In genomic region chr18:70334728-70335329, GRCh38 we compare ENCODE assay signal across 1 cellular context.
TF ChIP-seq lines count a peak whose summit lies in the region.

No MANE protein-coding gene starts in this region.

TF ChIP-seq in HepG2, 621 proteins besides CTCF, POLR2A, EP300 and RAD21 (continued from another document and continues in another):
- TF ChIP-seq, protein P1, sequence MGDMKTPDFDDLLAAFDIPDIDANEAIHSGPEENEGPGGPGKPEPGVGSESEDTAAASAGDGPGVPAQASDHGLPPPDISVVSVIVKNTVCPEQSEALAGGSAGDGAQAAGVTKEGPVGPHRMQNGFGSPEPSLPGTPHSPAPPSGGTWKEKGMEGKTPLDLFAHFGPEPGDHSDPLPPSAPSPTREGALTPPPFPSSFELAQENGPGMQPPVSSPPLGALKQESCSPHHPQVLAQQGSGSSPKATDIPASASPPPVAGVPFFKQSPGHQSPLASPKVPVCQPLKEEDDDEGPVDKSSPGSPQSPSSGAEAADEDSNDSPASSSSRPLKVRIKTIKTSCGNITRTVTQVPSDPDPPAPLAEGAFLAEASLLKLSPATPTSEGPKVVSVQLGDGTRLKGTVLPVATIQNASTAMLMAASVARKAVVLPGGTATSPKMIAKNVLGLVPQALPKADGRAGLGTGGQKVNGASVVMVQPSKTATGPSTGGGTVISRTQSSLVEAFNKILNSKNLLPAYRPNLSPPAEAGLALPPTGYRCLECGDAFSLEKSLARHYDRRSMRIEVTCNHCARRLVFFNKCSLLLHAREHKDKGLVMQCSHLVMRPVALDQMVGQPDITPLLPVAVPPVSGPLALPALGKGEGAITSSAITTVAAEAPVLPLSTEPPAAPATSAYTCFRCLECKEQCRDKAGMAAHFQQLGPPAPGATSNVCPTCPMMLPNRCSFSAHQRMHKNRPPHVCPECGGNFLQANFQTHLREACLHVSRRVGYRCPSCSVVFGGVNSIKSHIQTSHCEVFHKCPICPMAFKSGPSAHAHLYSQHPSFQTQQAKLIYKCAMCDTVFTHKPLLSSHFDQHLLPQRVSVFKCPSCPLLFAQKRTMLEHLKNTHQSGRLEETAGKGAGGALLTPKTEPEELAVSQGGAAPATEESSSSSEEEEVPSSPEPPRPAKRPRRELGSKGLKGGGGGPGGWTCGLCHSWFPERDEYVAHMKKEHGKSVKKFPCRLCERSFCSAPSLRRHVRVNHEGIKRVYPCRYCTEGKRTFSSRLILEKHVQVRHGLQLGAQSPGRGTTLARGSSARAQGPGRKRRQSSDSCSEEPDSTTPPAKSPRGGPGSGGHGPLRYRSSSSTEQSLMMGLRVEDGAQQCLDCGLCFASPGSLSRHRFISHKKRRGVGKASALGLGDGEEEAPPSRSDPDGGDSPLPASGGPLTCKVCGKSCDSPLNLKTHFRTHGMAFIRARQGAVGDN (CRISPR knock-in tag; IDR thresholded peaks at IDR 0.05), result no peak
- 0 out of 2 replicates have a peak, but pooled peaks have one; percentile 52 for TF ChIP-seq MED13 (CRISPR knock-in tag; IDR thresholded peaks at IDR 0.05)
- TF ChIP-seq FOSL2 (CRISPR knock-in tag; IDR thresholded peaks at IDR 0.05), result peak; percentile 83
- no peak for TF ChIP-seq ZNF569 (CRISPR knock-in tag; IDR thresholded peaks at IDR 0.05; ENCODE audit: borderline replicate concordance)
- TF ChIP-seq HOMEZ (CRISPR knock-in tag; IDR thresholded peaks at IDR 0.05; ENCODE audit: low read depth), result peak; percentile 81; the same call in 1 of the 2 replicates
- no peak for TF ChIP-seq ZFP37 (CRISPR knock-in tag; IDR thresholded peaks at IDR 0.05; ENCODE audit: borderline replicate concordance)
- TF ChIP-seq BCL6 (CRISPR knock-in tag; IDR thresholded peaks at IDR 0.05), result peak; percentile 72
- TF ChIP-seq ZMYM3 (CRISPR knock-in tag; IDR thresholded peaks at IDR 0.05), result 0 out of 2 replicates have a peak, but pooled peaks have one; percentile 26
- peak; percentile 82; the same call in 1 of the 2 replicates for TF ChIP-seq FOXJ3 (CRISPR knock-in tag; IDR thresholded peaks at IDR 0.05; ENCODE audit: borderline replicate concordance)
- TF ChIP-seq ARID3A (IDR thresholded peaks at IDR 0.05; ENCODE audit: low read depth, low read length), result peak; percentile 90
- peak; percentile 33; the same call in 1 of the 2 replicates for TF ChIP-seq PHF8 (CRISPR knock-in tag; IDR thresholded peaks at IDR 0.05)
- TF ChIP-seq, protein P2, sequence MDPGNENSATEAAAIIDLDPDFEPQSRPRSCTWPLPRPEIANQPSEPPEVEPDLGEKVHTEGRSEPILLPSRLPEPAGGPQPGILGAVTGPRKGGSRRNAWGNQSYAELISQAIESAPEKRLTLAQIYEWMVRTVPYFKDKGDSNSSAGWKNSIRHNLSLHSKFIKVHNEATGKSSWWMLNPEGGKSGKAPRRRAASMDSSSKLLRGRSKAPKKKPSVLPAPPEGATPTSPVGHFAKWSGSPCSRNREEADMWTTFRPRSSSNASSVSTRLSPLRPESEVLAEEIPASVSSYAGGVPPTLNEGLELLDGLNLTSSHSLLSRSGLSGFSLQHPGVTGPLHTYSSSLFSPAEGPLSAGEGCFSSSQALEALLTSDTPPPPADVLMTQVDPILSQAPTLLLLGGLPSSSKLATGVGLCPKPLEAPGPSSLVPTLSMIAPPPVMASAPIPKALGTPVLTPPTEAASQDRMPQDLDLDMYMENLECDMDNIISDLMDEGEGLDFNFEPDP (CRISPR knock-in tag; conservative IDR thresholded peaks at IDR 0.05), result no peak
- TF ChIP-seq SNAPC5 (CRISPR knock-in tag; IDR thresholded peaks at IDR 0.05; ENCODE audit: borderline replicate concordance), result no peak
- peak; percentile 82; the same call in 1 of the 2 replicates for TF ChIP-seq CREM (IDR thresholded peaks at IDR 0.05)
- no peak for TF ChIP-seq CREM (CRISPR knock-in tag; IDR thresholded peaks at IDR 0.05)
- no peak for TF ChIP-seq ZNF18 (CRISPR knock-in tag; IDR thresholded peaks at IDR 0.05; ENCODE audit: insufficient replicate concordance)
- no peak for TF ChIP-seq CHCHD3 (CRISPR knock-in tag; IDR thresholded peaks at IDR 0.05)
- peak; percentile 72; the same call in 1 of the 2 replicates for TF ChIP-seq ZBED4 (CRISPR knock-in tag; IDR thresholded peaks at IDR 0.05; ENCODE audit: borderline replicate concordance)
- TF ChIP-seq FOXA1 (IDR thresholded peaks at IDR 0.05), result peak; percentile 77
- TF ChIP-seq FOXA1 (CRISPR knock-in tag; IDR thresholded peaks at IDR 0.05), result peak; percentile 85
- TF ChIP-seq ZBTB20 (CRISPR knock-in tag; IDR thresholded peaks at IDR 0.05; ENCODE audit: borderline replicate concordance, low read depth), result no peak
- TF ChIP-seq, protein P3, sequence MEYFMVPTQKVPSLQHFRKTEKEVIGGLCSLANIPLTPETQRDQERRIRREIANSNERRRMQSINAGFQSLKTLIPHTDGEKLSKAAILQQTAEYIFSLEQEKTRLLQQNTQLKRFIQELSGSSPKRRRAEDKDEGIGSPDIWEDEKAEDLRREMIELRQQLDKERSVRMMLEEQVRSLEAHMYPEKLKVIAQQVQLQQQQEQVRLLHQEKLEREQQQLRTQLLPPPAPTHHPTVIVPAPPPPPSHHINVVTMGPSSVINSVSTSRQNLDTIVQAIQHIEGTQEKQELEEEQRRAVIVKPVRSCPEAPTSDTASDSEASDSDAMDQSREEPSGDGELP (IDR thresholded peaks at IDR 0.05; ENCODE audit: borderline replicate concordance, low read depth), result peak; percentile 87
- peak; percentile 82; the same call in 1 of the 2 replicates for TF ChIP-seq KLF6 (CRISPR knock-in tag; IDR thresholded peaks at IDR 0.05)
- TF ChIP-seq ZNF703 (CRISPR knock-in tag; IDR thresholded peaks at IDR 0.05; ENCODE audit: borderline replicate concordance), result no peak
- TF ChIP-seq ONECUT2 (CRISPR knock-in tag; IDR thresholded peaks at IDR 0.05), result peak; percentile 77
- TF ChIP-seq, protein P4, sequence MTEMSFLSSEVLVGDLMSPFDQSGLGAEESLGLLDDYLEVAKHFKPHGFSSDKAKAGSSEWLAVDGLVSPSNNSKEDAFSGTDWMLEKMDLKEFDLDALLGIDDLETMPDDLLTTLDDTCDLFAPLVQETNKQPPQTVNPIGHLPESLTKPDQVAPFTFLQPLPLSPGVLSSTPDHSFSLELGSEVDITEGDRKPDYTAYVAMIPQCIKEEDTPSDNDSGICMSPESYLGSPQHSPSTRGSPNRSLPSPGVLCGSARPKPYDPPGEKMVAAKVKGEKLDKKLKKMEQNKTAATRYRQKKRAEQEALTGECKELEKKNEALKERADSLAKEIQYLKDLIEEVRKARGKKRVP (CRISPR knock-in tag; IDR thresholded peaks at IDR 0.05), result peak in 1 of 2 experiments; percentile 84; a peak in 2 of 4 replicates
- peak; percentile 88; the same call in 1 of the 2 replicates for TF ChIP-seq ZNF614 (CRISPR knock-in tag; IDR thresholded peaks at IDR 0.05; ENCODE audit: borderline replicate concordance)
- TF ChIP-seq THAP11 (CRISPR knock-in tag; IDR thresholded peaks at IDR 0.05), result peak; percentile 47; the same call in 1 of the 2 replicates
- peak; percentile 75 for TF ChIP-seq HNF4G (IDR thresholded peaks at IDR 0.05; ENCODE audit: borderline replicate concordance, low read depth, low read length)
- TF ChIP-seq HNF4G (CRISPR knock-in tag; IDR thresholded peaks at IDR 0.05; ENCODE audit: borderline replicate concordance, low read depth), result peak; percentile 41; the same call in 1 of the 2 replicates
- TF ChIP-seq, protein P5, sequence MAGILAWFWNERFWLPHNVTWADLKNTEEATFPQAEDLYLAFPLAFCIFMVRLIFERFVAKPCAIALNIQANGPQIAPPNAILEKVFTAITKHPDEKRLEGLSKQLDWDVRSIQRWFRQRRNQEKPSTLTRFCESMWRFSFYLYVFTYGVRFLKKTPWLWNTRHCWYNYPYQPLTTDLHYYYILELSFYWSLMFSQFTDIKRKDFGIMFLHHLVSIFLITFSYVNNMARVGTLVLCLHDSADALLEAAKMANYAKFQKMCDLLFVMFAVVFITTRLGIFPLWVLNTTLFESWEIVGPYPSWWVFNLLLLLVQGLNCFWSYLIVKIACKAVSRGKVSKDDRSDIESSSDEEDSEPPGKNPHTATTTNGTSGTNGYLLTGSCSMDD (CRISPR knock-in tag; IDR thresholded peaks at IDR 0.05), result no peak
- TF ChIP-seq IKZF1 (IDR thresholded peaks at IDR 0.05), result no peak
- TF ChIP-seq, protein P6, sequence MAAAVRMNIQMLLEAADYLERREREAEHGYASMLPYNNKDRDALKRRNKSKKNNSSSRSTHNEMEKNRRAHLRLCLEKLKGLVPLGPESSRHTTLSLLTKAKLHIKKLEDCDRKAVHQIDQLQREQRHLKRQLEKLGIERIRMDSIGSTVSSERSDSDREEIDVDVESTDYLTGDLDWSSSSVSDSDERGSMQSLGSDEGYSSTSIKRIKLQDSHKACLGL (CRISPR knock-in tag; IDR thresholded peaks at IDR 0.05), result no peak
- TF ChIP-seq POLR2AphosphoS2 (IDR thresholded peaks at IDR 0.05; ENCODE audit: low read depth, low read length), result no peak
- TF ChIP-seq ZNF777 (CRISPR knock-in tag; IDR thresholded peaks at IDR 0.05), result 0 out of 2 replicates have a peak, but pooled peaks have one; percentile 30
- TF ChIP-seq SOX5 (CRISPR knock-in tag; IDR thresholded peaks at IDR 0.05; ENCODE audit: borderline replicate concordance), result peak; percentile 63; the same call in 1 of the 2 replicates
- peak; percentile 46; the same call in 1 of the 3 replicates for TF ChIP-seq MXI1 (IDR thresholded peaks at IDR 0.05; ENCODE audit: borderline replicate concordance, low read depth, low read length)
- TF ChIP-seq ZBTB21 (CRISPR knock-in tag; IDR thresholded peaks at IDR 0.05), result peak; percentile 84
- no peak for TF ChIP-seq ZNF232 (CRISPR knock-in tag; IDR thresholded peaks at IDR 0.05; ENCODE audit: borderline replicate concordance)
- TF ChIP-seq ZNF335 (CRISPR knock-in tag; IDR thresholded peaks at IDR 0.05), result no peak
- peak; percentile 61; the same call in 1 of the 2 replicates for TF ChIP-seq SMAD3 (CRISPR knock-in tag; IDR thresholded peaks at IDR 0.05)
